In the genomic region with DNA sequence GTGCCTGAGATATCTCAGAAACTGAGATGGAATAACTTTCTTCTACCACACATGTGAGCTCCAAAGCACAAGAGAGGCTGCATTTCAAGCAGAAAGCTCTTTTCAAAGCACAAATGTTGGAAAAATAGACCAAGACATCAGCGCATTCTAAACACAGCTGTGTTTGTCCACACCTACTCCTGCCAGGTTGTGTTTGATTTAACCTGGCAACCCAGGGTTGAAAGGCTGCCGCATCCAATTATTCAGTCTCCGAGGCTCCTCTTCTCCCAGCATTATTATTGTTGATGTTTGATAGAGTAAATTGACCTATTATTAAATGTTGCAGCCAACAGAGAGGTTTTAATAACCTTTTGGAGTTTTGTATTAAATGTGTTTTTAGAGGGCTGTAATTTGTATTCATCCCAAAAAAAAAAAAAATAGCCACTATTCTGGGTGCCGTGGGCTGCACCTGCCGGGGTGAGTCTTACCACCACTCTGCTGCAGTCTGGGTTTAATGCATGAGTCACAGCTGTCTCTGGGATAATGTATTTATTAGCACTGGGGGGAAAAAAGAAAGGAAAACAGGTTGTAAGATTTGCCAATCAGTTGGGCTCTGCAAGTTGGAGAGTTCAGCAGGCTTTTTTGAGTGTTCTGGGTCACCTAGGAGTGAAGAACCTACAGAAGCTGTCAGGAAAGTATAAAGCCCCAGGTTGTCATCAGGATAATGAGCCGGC, we compare ENCODE assay signal across 10 cellular contexts.
DNase-seq lines count a peak whose midpoint lies in the region; ATAC-seq and TF ChIP-seq lines count a peak whose summit lies in the region.
"Had no signal": no experiment of that assay in that cellular context is flagged by ENCODE, and none has a peak within 500 bp of the region (broad histone marks: within the 10 kb centered on the region; RNA-seq: fewer than 3 reads in every experiment).

No MANE protein-coding gene starts in this region.

- POLR2A ChIA-PET in CD4-positive, alpha-beta memory T cell (lab: Charles Lee; ENCODE audit: partially characterized antibody): no interaction called here

- no peaks in the 10 kb centered on the region for H3K27me3 ChIP-seq in stomach
- H3K27me3 ChIP-seq in CD4-positive, alpha-beta memory T cell (ENCODE audit: insufficient read depth, low read length): no peaks in the 10 kb centered on the region

- H3K27me3 Mint-ChIP-seq in CD4-positive, alpha-beta memory T cell: no peaks in the 10 kb centered on the region

- H3K36me3 ChIP-seq in stomach: no peaks in the 10 kb centered on the region
- H3K36me3 ChIP-seq in CD4-positive, alpha-beta memory T cell (ENCODE audit: insufficient read depth, low read length): no peaks in the 10 kb centered on the region

- H3K4me1 Mint-ChIP-seq in CD4-positive, alpha-beta memory T cell: no peaks in the 10 kb centered on the region

- ATAC-seq in HG03135 (IDR thresholded peaks at IDR 0.05; ENCODE audit: unreplicated experiment) (no peak), HG03039 (IDR thresholded peaks at IDR 0.05; ENCODE audit: unreplicated experiment) (no peak)

- no peak for TF ChIP-seq CTCF in fibroblast of villous mesenchyme (IDR thresholded peaks at IDR 0.05; ENCODE audit: insufficient read depth, low read depth, low read length)
- TF ChIP-seq CTCF in stomach (IDR thresholded peaks at IDR 0.05): no peak

- DNase-seq in LHCN-M2 (ENCODE audit: low read depth) (peak; percentile 36), RPMI7951 (ENCODE audit: low read depth) (peak; percentile 47), fibroblast of villous mesenchyme (ENCODE audit: low read depth) (peak; percentile 29), stomach (peak; percentile 37)
- DNase-seq in CD4-positive, alpha-beta memory T cell: no peak
- no peak for DNase-seq in activated T-cell treated with anti-CD3 and anti-CD28 coated beads, Interleukin-2, amount 50 U/mL, for 48 hours
- DNase-seq: activated CD4-positive, alpha-beta T cell treated with anti-CD3 and anti-CD28 coated beads for 48 hours; foreskin melanocyte had no signal

- H3K9me3 Mint-ChIP-seq in CD4-positive, alpha-beta memory T cell: no peaks in the 10 kb centered on the region

- H3K4me3 ChIP-seq in fibroblast of villous mesenchyme (ENCODE audit: low read depth, low read length) (no peak overlapping the region), stomach (peak overlapping the region in 1 of 4 donors; percentile 1)
- H3K4me3 ChIP-seq in CD4-positive, alpha-beta memory T cell (ENCODE audit: low read length in 2 of 2): no peak overlapping the region

- no peak overlapping the region for H3K4me3 Mint-ChIP-seq in CD4-positive, alpha-beta memory T cell

- 15 to 36% (median 23%) methylated on average over 6 of the region's 6 CpGs for WGBS in stomach, 5 donors

- H3K27ac Mint-ChIP-seq in CD4-positive, alpha-beta memory T cell: peak overlapping the region in 1 of 7 donors; percentile 29

- H3K4me1 ChIP-seq in stomach: peaks cover 6 to 33% (median 26%) of the 10 kb centered on the region in 4 donors
- H3K4me1 ChIP-seq in CD4-positive, alpha-beta memory T cell (ENCODE audit: insufficient read depth, low read length): no peaks in the 10 kb centered on the region

- H3K9me3 ChIP-seq in stomach: no peaks in the 10 kb centered on the region
- H3K9me3 ChIP-seq in CD4-positive, alpha-beta memory T cell (ENCODE audit: control insufficient read depth in 1 of 2, low read length in 2 of 2): no peaks in the 10 kb centered on the region

- CTCF ChIA-PET in CD4-positive, alpha-beta memory T cell (lab: Charles Lee; ENCODE audit: partially characterized antibody): interaction anchor here (1.0 to 1.5 kb wide), 3 partner anchors 39 to 44 kb away, joined by 3 to 6 read pairs (median 3); no protein-coding TSS in a partner anchor

- peak overlapping the region; percentile 36 to 83 (median 69) for H3K27ac ChIP-seq in stomach
- no peak overlapping the region for H3K27ac ChIP-seq in CD4-positive, alpha-beta memory T cell (ENCODE audit: low read depth, low read length)

- intact Hi-C loops in stomach (cut with DNase I; ENCODE audit: low total_unique reads): no loop called here
- intact Hi-C loops in CD4-positive, alpha-beta memory T cell (cut with micrococcal nuclease): no loop called here

- no peak for TF ChIP-seq EP300 in stomach (IDR thresholded peaks at IDR 0.05)

- no peaks in the 10 kb centered on the region for H3K36me3 Mint-ChIP-seq in CD4-positive, alpha-beta memory T cell

- TF ChIP-seq POLR2A in stomach (IDR thresholded peaks at IDR 0.05): no peak

Comparison
In these comparisons a context has a peak if more than half of its experiments do, and no peak if none do; other contexts are left out.
1. DNase-seq: peak in LHCN-M2 (single experiment), RPMI7951 (single experiment), fibroblast of villous mesenchyme (single experiment) and stomach (single experiment); none in CD4-positive, alpha-beta memory T cell (0 of 5) and activated T-cell treated with anti-CD3 and anti-CD28 coated beads, Interleukin-2, amount 50 U/mL, for 48 hours (0 of 2).